In genomic region chr5:181246276-181247050, GRCh38 we compare ENCODE assay signal across 8 cellular contexts. TPM values are rescaled to one million over a fixed set of nuclear protein-coding genes. Genes with fewer than 3 reads are reported as not detected.
DNase-seq lines count a peak whose midpoint lies in the region; ATAC-seq and TF ChIP-seq lines count a peak whose summit lies in the region.

No MANE protein-coding gene starts in this region.

- H3K36me3 Mint-ChIP-seq in CD14-positive monocyte, result peaks cover 17 to 21% of the 10 kb centered on the region in 2 donors

- ATAC-seq in GM21619 (IDR thresholded peaks at IDR 0.05; ENCODE audit: unreplicated experiment), result peak; percentile 38

- peak overlapping the region; percentile 80 for H3K4me2 ChIP-seq in osteoblast (ENCODE audit: insufficient read depth, low read length)

- no peaks in the 10 kb centered on the region for H3K9me3 ChIP-seq in osteoblast (ENCODE audit: low read depth, low read length)
- H3K9me3 ChIP-seq in tibial artery, result no peaks in the 10 kb centered on the region

- H3K27me3 ChIP-seq in osteoblast (ENCODE audit: insufficient read depth, low read length) (no peaks in the 10 kb centered on the region), tibial artery (no peaks in the 10 kb centered on the region)

- H3K27ac Mint-ChIP-seq in CD14-positive monocyte, result peak overlapping the region; percentile 96 to 99 (median 97)

- H4K20me1 ChIP-seq in osteoblast (ENCODE audit: insufficient read depth, low read length), result peaks cover 45% of the 10 kb centered on the region

- H3K4me3 ChIP-seq in osteoblast (ENCODE audit: insufficient read depth, low read length), result peak overlapping the region; percentile 84
- H3K4me3 ChIP-seq in tibial artery, result peak overlapping the region; percentile 86 to 92

- peak overlapping the region; percentile 94 for H2AFZ ChIP-seq in osteoblast (ENCODE audit: low read length)

- peak overlapping the region; percentile 92 to 93 for H3K4me3 Mint-ChIP-seq in CD14-positive monocyte

- H3K36me3 ChIP-seq in osteoblast (ENCODE audit: insufficient read depth, low read length), result peaks cover 17% of the 10 kb centered on the region
- peaks cover 7 to 9% (median 8%) of the 10 kb centered on the region in 3 donors for H3K36me3 ChIP-seq in tibial artery

- intact Hi-C loops in CD14-positive monocyte (cut with micrococcal nuclease), result loop anchor here in 1 of 2 donors (10.0 kb wide), 1 partner anchor 752 kb away; the partner anchor contains the start of gene CNOT6
- intact Hi-C loops in tibial artery (cut with DNase I; ENCODE audit: low total_unique reads), result loop anchor here (5.0 kb wide), 1 partner anchor 434 kb away; no protein-coding TSS in a partner anchor

- H3K79me2 ChIP-seq in osteoblast (ENCODE audit: insufficient read depth, low read length), result peaks cover 85% of the 10 kb centered on the region

- H3K4me1 ChIP-seq in osteoblast (ENCODE audit: insufficient read depth, low read length), result peaks cover 49% of the 10 kb centered on the region
- peaks cover 0 to 74% (median 62%) of the 10 kb centered on the region in 4 donors for H3K4me1 ChIP-seq in tibial artery

- peaks cover 69% of the 10 kb centered on the region for H3K4me1 Mint-ChIP-seq in CD14-positive monocyte

- H3K27ac ChIP-seq in osteoblast (ENCODE audit: low read depth, low read length) (peak overlapping the region; percentile 95), tibial artery (peak overlapping the region; percentile 94 to 96)

- DNase-seq in CD14-positive monocyte (ENCODE audit: low spot score), result peak; percentile 78
- DNase-seq in LoVo (ENCODE audit: low spot score), result peak; percentile 92
- peak; percentile 45 to 62 for DNase-seq in activated T-helper 1 cell treated with anti-CD3 and anti-CD28 coated beads, Interleukin-2, amount 50 U/mL, for 16 hours (ENCODE audit: low read depth in 1 of 2, low spot score in 1 of 2)
- DNase-seq in foreskin melanocyte, result peak; percentile 75
- DNase-seq in osteoblast (ENCODE audit: insufficient read length, low spot score, missing footprints), result peak; percentile 96
- peak; percentile 87 to 97 for DNase-seq in tibial artery
- no peak for DNase-seq in NCI-H2107 (lab: John Stamatoyannopoulos, UW)

- H3K9me3 Mint-ChIP-seq in CD14-positive monocyte, result peaks cover 0 to 4% (median 0%) of the 10 kb centered on the region in 7 donors

- TF ChIP-seq CTCF in CD14-positive monocyte (IDR thresholded peaks at IDR 0.05), result no peak
- TF ChIP-seq CTCF in osteoblast (IDR thresholded peaks at IDR 0.05; ENCODE audit: extremely low read depth, low read depth, low read length), result no peak
- no peak for TF ChIP-seq CTCF in tibial artery (IDR thresholded peaks at IDR 0.05)

- peaks cover 0 to 1% (median 0%) of the 10 kb centered on the region in 3 donors for H3K27me3 Mint-ChIP-seq in CD14-positive monocyte (ENCODE audit: low read depth in 3 of 3)

RNA-seq across cellular contexts. Expression of gene RACK1, which starts 2.8 kb away (rescaled TPM):
- 1,000 to 10,000 TPM; 1,150 to 1,195 TPM for polyA plus RNA-seq in CD14-positive monocyte
- total RNA-seq in osteoblast, result 3,800 and 4,007 TPM in 2 replicates

RNA-seq across cellular contexts. Expression of gene TRIM52, which starts 14.5 kb away (rescaled TPM):
- polyA plus RNA-seq in CD14-positive monocyte, result 1 to 10 TPM; 5.7 to 8.5 TPM
- 6.8 and 7.2 TPM in 2 replicates for total RNA-seq in osteoblast

RNA-seq across cellular contexts. Expression of gene TRIM41, which starts 23.4 kb away (rescaled TPM):
- under 1 TPM; 0.12 to 0.24 TPM for polyA plus RNA-seq in CD14-positive monocyte
- 12.4 and 15.9 TPM in 2 replicates for total RNA-seq in osteoblast

RNA-seq across cellular contexts. Expression of gene TRIM7, which starts 41.5 kb away (rescaled TPM):
- polyA plus RNA-seq in CD14-positive monocyte, result 10 to 100 TPM; 10.3 to 12.8 TPM
- total RNA-seq in osteoblast, result 0.29 and 0.72 TPM in 2 replicates
